Comparison of ENCODE assay signal across 17 cellular contexts in genomic region chr18:42068030-42068429, GRCh38.
"Had no signal": no experiment of that assay in that cellular context is flagged by ENCODE, and none has a peak within 500 bp of the region (broad histone marks: within the 10 kb centered on the region; RNA-seq: fewer than 3 reads in every experiment).

No MANE protein-coding gene starts in this region.

- H3K4me3 ChIP-seq: coronary artery, heart left ventricle, smooth muscle cell, thyroid gland, upper lobe of left lung, uterus had no signal

- H3K9me3 Mint-ChIP-seq: naive thymus-derived CD4-positive, alpha-beta T cell had no signal

- DNase-seq: effector CD4-positive, alpha-beta T cell; endodermal cell; heart left ventricle; hypothalamus; islet precursor cell; left cardiac atrium; mesendoderm; naive thymus-derived CD4-positive, alpha-beta T cell; posterior cingulate gyrus; right cardiac atrium; stimulated activated CD4-positive, alpha-beta T cell treated with anti-CD3 and anti-CD28 coated beads, Interleukin-2, amount 100 ng/mL, for 48 hours; stimulated activated naive CD4-positive, alpha-beta T cell treated with Interleukin-2 at 50 U/mL for 16 hours; thyroid gland; uterus had no signal

- H3K4me1 Mint-ChIP-seq: endodermal cell had no signal

- H3K27me3 ChIP-seq: heart left ventricle, thyroid gland, upper lobe of left lung, uterus had no signal

- ATAC-seq: heart left ventricle; left cardiac atrium; naive thymus-derived CD4-positive, alpha-beta T cell; right cardiac atrium had no signal

- H3K4me1 ChIP-seq: heart left ventricle, thyroid gland, upper lobe of left lung, uterus had no signal

- H3K4me3 Mint-ChIP-seq: endodermal cell; naive thymus-derived CD4-positive, alpha-beta T cell had no signal

- H3K9me3 ChIP-seq: heart left ventricle, thyroid gland, upper lobe of left lung, uterus had no signal

- H3K27me3 Mint-ChIP-seq: naive thymus-derived CD4-positive, alpha-beta T cell had no signal

- H3K36me3 ChIP-seq: uterus had no signal

- H3K27ac ChIP-seq: coronary artery, heart left ventricle, thyroid gland, upper lobe of left lung, uterus had no signal
